ENCODE assay signal across 9 cellular contexts in the genomic region with DNA sequence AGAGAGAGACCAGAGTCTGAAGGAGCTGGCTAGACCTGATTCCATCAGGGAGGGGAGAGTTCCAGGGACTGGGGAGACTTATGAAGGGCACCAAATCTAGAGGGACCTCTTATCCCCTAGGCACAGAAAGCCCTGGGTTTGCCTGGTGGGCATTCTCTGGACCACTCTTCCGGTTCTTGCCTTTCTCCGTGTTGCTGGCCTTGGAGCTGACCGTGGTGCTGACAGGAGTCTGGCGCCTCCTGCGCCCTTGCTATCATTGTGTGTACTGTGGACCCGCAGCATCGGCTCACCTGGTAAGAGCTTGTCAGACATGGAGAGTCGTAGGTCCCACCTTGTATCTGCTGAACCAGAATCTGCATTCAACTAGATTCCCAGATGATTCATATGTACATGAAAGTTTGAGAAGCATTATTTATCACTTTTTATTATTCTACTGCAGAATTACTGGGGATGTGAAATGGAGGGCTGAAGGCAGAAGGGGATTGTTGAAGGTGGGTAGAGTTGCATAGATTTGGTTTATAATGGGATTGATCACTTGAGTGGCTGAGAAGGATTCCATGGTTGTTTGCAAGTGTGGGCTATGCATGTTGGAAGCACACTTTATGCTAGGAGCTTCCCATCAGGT. TPM values are rescaled to one million over a fixed set of nuclear protein-coding genes. Genes with fewer than 3 reads are reported as not detected.
DNase-seq lines count a peak whose midpoint lies in the region.
"Had no signal": no experiment of that assay in that cellular context is flagged by ENCODE, and none has a peak within 500 bp of the region (broad histone marks: within the 10 kb centered on the region; RNA-seq: fewer than 3 reads in every experiment).

No MANE protein-coding gene starts in this region.

- peak; percentile 24 for DNase-seq in EL
- DNase-seq in M059J (ENCODE audit: low read depth), result peak; percentile 36
- DNase-seq in astrocyte of the hippocampus (ENCODE audit: low read depth, low spot score), result peak; percentile 79
- DNase-seq in lung microvascular endothelial cell (ENCODE audit: low read depth in 2 of 2), result peak; percentile 36 to 51
- no peak for DNase-seq in NCI-H1092 treated with DMSO at 0.1 percent for 48 hours (lab: John Stamatoyannopoulos, UW)
- no peak for DNase-seq in NCI-H2107 treated with DMSO at 0.1 percent for 48 hours (lab: John Stamatoyannopoulos, UW; ENCODE audit: unreplicated experiment)
- no peak for DNase-seq in SHP77 (lab: John Stamatoyannopoulos, UW)
- no peak for DNase-seq in NCI-H128 (lab: John Stamatoyannopoulos, UW; ENCODE audit: unreplicated experiment)

RNA-seq across cellular contexts. Expression of a gene that starts 4.3 kb away (rescaled TPM):
- 1.9 and 4.2 TPM in 2 replicates for total RNA-seq in M059J (2014; rRNA removed; shearing (Covaris generic))
- not detected in 2 replicates for total RNA-seq in lung microvascular endothelial cell
- total RNA-seq: adrenal gland had no signal

RNA-seq across cellular contexts. Expression of a gene that starts 58.6 kb away (rescaled TPM):
- total RNA-seq in M059J (2014; rRNA removed; shearing (Covaris generic)), result 58.4 and 80.4 TPM in 2 replicates
- 2.0 and 5.0 TPM in 2 replicates for total RNA-seq in lung microvascular endothelial cell

Comparison
In these comparisons a context has a peak if more than half of its experiments do, and no peak if none do; other contexts are left out.
1. DNase-seq: peak in EL (single experiment), M059J (single experiment), astrocyte of the hippocampus (single experiment) and lung microvascular endothelial cell (2 of 2); none in NCI-H1092 treated with DMSO at 0.1 percent for 48 hours (single experiment), NCI-H2107 treated with DMSO at 0.1 percent for 48 hours (single experiment), SHP77 (0 of 2) and NCI-H128 (single experiment).